ENCODE assay signal across 1 cellular context in the genomic region with DNA sequence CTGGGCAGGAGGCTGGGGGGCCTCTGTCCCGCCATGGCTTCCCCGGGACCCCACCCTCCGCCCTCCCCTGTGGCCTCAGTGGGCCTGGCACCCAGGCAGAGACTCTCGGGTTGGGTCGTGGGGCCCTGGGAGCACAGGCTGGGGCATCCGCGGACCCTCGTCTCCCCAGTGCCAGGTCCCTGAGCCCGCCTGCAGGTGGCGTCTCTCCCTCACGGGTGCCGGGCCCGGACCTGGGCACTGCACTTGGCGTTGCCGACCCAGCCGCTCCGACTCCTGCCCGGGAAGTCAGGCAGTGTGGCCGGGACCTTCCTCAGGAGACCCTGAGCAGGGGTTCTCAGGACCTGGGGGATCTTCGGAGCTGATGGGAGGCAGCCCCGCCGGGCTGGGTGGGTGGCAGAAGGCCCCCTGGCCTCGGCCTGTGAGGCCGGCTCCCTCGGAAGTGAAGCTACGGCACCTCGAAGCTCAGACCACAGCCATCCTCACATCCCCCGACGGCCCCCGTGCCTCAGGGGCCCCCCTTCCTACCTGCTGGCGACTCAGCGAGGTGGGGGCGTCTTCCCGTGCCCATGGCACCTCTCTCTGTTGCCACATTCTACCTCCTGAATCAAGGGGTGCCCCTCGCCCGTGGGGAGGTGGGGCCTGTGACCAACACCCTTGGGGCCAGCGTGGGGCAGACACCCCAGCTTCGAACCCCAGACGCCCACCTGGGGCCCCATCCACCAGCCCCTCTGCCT.
A peak's percentile ranks its signal among the peaks of the same experiment; 100 is the strongest.
TF ChIP-seq lines count a peak whose summit lies in the region.

No MANE protein-coding gene starts in this region.

TF ChIP-seq in GM12878, 131 proteins besides CTCF, POLR2A, EP300 and RAD21 (continued from another document):
- TF ChIP-seq, protein P1, sequence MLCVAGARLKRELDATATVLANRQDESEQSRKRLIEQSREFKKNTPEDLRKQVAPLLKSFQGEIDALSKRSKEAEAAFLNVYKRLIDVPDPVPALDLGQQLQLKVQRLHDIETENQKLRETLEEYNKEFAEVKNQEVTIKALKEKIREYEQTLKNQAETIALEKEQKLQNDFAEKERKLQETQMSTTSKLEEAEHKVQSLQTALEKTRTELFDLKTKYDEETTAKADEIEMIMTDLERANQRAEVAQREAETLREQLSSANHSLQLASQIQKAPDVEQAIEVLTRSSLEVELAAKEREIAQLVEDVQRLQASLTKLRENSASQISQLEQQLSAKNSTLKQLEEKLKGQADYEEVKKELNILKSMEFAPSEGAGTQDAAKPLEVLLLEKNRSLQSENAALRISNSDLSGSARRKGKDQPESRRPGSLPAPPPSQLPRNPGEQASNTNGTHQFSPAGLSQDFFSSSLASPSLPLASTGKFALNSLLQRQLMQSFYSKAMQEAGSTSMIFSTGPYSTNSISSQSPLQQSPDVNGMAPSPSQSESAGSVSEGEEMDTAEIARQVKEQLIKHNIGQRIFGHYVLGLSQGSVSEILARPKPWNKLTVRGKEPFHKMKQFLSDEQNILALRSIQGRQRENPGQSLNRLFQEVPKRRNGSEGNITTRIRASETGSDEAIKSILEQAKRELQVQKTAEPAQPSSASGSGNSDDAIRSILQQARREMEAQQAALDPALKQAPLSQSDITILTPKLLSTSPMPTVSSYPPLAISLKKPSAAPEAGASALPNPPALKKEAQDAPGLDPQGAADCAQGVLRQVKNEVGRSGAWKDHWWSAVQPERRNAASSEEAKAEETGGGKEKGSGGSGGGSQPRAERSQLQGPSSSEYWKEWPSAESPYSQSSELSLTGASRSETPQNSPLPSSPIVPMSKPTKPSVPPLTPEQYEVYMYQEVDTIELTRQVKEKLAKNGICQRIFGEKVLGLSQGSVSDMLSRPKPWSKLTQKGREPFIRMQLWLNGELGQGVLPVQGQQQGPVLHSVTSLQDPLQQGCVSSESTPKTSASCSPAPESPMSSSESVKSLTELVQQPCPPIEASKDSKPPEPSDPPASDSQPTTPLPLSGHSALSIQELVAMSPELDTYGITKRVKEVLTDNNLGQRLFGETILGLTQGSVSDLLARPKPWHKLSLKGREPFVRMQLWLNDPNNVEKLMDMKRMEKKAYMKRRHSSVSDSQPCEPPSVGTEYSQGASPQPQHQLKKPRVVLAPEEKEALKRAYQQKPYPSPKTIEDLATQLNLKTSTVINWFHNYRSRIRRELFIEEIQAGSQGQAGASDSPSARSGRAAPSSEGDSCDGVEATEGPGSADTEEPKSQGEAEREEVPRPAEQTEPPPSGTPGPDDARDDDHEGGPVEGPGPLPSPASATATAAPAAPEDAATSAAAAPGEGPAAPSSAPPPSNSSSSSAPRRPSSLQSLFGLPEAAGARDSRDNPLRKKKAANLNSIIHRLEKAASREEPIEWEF (IDR thresholded peaks at IDR 0.05; ENCODE audit: insufficient replicate concordance, low read depth, low read length) = no peak
- peak; percentile 31 to 48; a peak in 3 of 4 replicates for TF ChIP-seq BHLHE40 (IDR thresholded peaks at IDR 0.05; ENCODE audit: borderline replicate concordance in 1 of 2, low read depth in 2 of 2, low read length in 1 of 2)
- TF ChIP-seq ZZZ3 (IDR thresholded peaks at IDR 0.05; ENCODE audit: control insufficient read depth, insufficient read length, low read depth) = no peak
- TF ChIP-seq, protein P2, sequence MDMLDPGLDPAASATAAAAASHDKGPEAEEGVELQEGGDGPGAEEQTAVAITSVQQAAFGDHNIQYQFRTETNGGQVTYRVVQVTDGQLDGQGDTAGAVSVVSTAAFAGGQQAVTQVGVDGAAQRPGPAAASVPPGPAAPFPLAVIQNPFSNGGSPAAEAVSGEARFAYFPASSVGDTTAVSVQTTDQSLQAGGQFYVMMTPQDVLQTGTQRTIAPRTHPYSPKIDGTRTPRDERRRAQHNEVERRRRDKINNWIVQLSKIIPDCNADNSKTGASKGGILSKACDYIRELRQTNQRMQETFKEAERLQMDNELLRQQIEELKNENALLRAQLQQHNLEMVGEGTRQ (IDR thresholded peaks at IDR 0.05; ENCODE audit: borderline replicate concordance, low read depth, low read length) = no peak
- no peak for TF ChIP-seq CBX5 (IDR thresholded peaks at IDR 0.05; ENCODE audit: low read depth)
- no peak for TF ChIP-seq ETV6 (conservative IDR thresholded peaks at IDR 0.05 in 1 of 2, IDR thresholded peaks at IDR 0.05 in 1 of 2; ENCODE audit: borderline replicate concordance in 1 of 2, low read depth in 1 of 2)
- peak; percentile 19; the same call in 1 of the 2 replicates for TF ChIP-seq BACH1 (IDR thresholded peaks at IDR 0.05; ENCODE audit: borderline replicate concordance)
- no peak for TF ChIP-seq TARDBP (IDR thresholded peaks at IDR 0.05; ENCODE audit: borderline replicate concordance)
- TF ChIP-seq ASH2L (IDR thresholded peaks at IDR 0.05; ENCODE audit: borderline replicate concordance, low read depth) = no peak
- TF ChIP-seq NBN (IDR thresholded peaks at IDR 0.05) = 0 out of 2 replicates have a peak, but pooled peaks have one; percentile 45
- TF ChIP-seq MEF2A (IDR thresholded peaks at IDR 0.05; ENCODE audit: insufficient read depth, low read depth, low read length) = no peak
- no peak for TF ChIP-seq RCOR1 (conservative IDR thresholded peaks at IDR 0.05; ENCODE audit: low read depth, low read length)
- no peak for TF ChIP-seq PAX8 (IDR thresholded peaks at IDR 0.05)
- TF ChIP-seq PBX3 (IDR thresholded peaks at IDR 0.05; ENCODE audit: insufficient replicate concordance, low read depth, low read length) = no peak
- no peak for TF ChIP-seq NRF1 (conservative IDR thresholded peaks at IDR 0.05; ENCODE audit: low read depth, low read length)
- TF ChIP-seq MYC (IDR thresholded peaks at IDR 0.05; ENCODE audit: insufficient read depth, insufficient read length, insufficient replicate concordance, low read length, severe bottlenecking) = no peak
- TF ChIP-seq RAD51 (IDR thresholded peaks at IDR 0.05) = no peak
- no peak for TF ChIP-seq BRCA1 (IDR thresholded peaks at IDR 0.05; ENCODE audit: low read depth, low read length)
